In genomic region chr6:47168176-47168575, GRCh38 we compare ENCODE assay signal across 8 cellular contexts.
DNase-seq lines count a peak whose midpoint lies in the region; ATAC-seq and TF ChIP-seq lines count a peak whose summit lies in the region.
"Had no signal": no experiment of that assay in that cellular context is flagged by ENCODE, and none has a peak within 500 bp of the region (broad histone marks: within the 10 kb centered on the region; RNA-seq: fewer than 3 reads in every experiment).

No MANE protein-coding gene starts in this region.

- no peaks in the 10 kb centered on the region for H3K9me3 ChIP-seq in tibial artery
- no peaks in the 10 kb centered on the region for H3K9me3 ChIP-seq in BE2C

- H3K27ac ChIP-seq in tibial artery, result no peak overlapping the region

- H3K4me1 ChIP-seq in tibial artery (no peaks in the 10 kb centered on the region), BE2C (no peaks in the 10 kb centered on the region)

- intact Hi-C loops in tibial artery (cut with DNase I; ENCODE audit: low total_unique reads), result no loop called here

- H3K36me3 ChIP-seq in tibial artery, result no peaks in the 10 kb centered on the region
- H3K36me3 ChIP-seq in BE2C, result no peaks in the 10 kb centered on the region

- DNase-seq in HK-2 (ENCODE audit: unreplicated experiment) (peak; percentile 77), RPMI7951 (ENCODE audit: low read depth) (peak; percentile 99), foreskin melanocyte (peak; percentile 82), tibial artery (peak; percentile 67 to 73), NAMALWA (ENCODE audit: low spot score) (no peak), BE2C (no peak)
- DNase-seq: activated CD4-positive, alpha-beta T cell treated with anti-CD3 and anti-CD28 coated beads for 48 hours had no signal

- H3K27me3 ChIP-seq in tibial artery (no peaks in the 10 kb centered on the region), BE2C (no peaks in the 10 kb centered on the region)

- TF ChIP-seq CTCF in tibial artery (IDR thresholded peaks at IDR 0.05) (no peak), BE2C (IDR thresholded peaks at IDR 0.05; ENCODE audit: low read depth, low read length) (no peak)

- H3K4me3 ChIP-seq in tibial artery, result no peak overlapping the region
- no peak overlapping the region for H3K4me3 ChIP-seq in BE2C (ENCODE audit: low read depth, low read length)

- no peak for ATAC-seq in GM19324 (IDR thresholded peaks at IDR 0.05; ENCODE audit: low FRiP score, unreplicated experiment)

Comparison
In these comparisons a context has a peak if more than half of its experiments do, and no peak if none do; other contexts are left out.
1. DNase-seq: peak in HK-2 (single experiment), RPMI7951 (single experiment), foreskin melanocyte (single experiment) and tibial artery (2 of 2); none in NAMALWA (single experiment) and BE2C (single experiment).